10 cellular contexts compared by ENCODE assay signal in the genomic region with DNA sequence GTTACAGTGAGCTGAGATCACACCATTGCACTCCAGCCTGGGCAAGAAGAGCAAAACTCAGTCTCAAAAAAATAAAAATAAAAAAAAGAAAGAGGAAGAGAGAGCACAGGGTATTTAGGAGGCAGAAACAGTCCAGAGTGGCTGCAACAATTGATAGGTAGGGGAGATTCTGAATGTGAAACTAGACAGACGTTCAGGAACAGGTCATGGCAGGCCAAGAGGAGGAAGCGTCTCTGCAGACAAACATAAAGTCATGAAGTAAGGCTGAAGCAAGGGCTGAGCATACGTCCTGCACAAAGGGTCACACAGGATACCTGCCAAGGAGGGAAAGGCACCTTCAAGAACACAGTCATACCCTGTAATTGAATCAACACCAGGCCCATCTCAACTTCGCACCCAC.
DNase-seq lines count a peak whose midpoint lies in the region; ATAC-seq and TF ChIP-seq lines count a peak whose summit lies in the region.
"Had no signal": no experiment of that assay in that cellular context is flagged by ENCODE, and none has a peak within 500 bp of the region (broad histone marks: within the 10 kb centered on the region; RNA-seq: fewer than 3 reads in every experiment).

No MANE protein-coding gene starts in this region.

- DNase-seq in epithelial cell of esophagus (ENCODE audit: low read depth), result peak; percentile 87
- DNase-seq in ascending aorta (ENCODE audit: low spot score in 2 of 2), result no peak
- no peak for DNase-seq in NCI-H1436 treated with DMSO at 0.1 percent for 48 hours (lab: John Stamatoyannopoulos, UW)
- no peak for DNase-seq in H4 (ENCODE audit: low spot score)
- DNase-seq: activated T-cell treated with anti-CD3 and anti-CD28 coated beads, Interleukin-2, amount 50 U/mL, for 48 hours; CD4-positive, CD25-positive, alpha-beta regulatory T cell had no signal

- H3K4me1 ChIP-seq in ascending aorta, result no peaks in the 10 kb centered on the region

- H3K9me3 ChIP-seq in ascending aorta, result no peaks in the 10 kb centered on the region

- TF ChIP-seq CTCF in epithelial cell of esophagus (IDR thresholded peaks at IDR 0.05; ENCODE audit: insufficient read depth, low read depth, low read length, missing control alignments), result no peak
- TF ChIP-seq CTCF in ascending aorta (IDR thresholded peaks at IDR 0.05), result no peak

- H3K27me3 ChIP-seq in ascending aorta, result no peaks in the 10 kb centered on the region

- no peak overlapping the region for H3K27ac ChIP-seq in ascending aorta

- intact Hi-C loops in ascending aorta (cut with DNase I), result no loop called here

- H3K4me3 ChIP-seq in epithelial cell of esophagus (ENCODE audit: low read length), result no peak overlapping the region
- H3K4me3 ChIP-seq in ascending aorta, result no peak overlapping the region

- no peaks in the 10 kb centered on the region for H3K36me3 ChIP-seq in ascending aorta

- ATAC-seq in GM18517 (IDR thresholded peaks at IDR 0.05; ENCODE audit: unreplicated experiment), result peak; percentile 92
- ATAC-seq in GM21515 (IDR thresholded peaks at IDR 0.05; ENCODE audit: unreplicated experiment), result peak; percentile 92
- ATAC-seq in HG03175 (IDR thresholded peaks at IDR 0.05; ENCODE audit: unreplicated experiment), result peak; percentile 82
- no peak for ATAC-seq in HG03139 (IDR thresholded peaks at IDR 0.05; ENCODE audit: unreplicated experiment)
